In the genomic region with DNA sequence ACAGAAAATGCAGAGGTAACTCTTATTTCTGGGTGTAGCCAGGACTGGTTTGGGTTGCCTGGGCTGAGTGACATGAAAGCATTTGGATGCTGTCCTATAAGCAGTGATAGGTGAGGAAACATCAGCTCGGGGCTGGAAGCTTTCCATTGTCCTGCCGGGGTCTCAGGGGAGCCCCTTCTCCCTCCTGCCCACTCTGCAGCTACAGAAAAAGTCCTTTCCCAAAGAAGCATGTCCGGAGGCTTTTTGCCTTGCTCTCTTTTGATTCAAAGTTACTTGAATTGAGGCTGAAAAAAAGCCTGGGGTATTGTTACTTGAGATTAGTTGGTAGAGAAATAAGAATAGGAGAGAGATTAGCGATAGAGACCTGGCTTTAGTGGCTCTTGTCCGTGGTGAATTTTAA, we compare ENCODE assay signal across 1 cellular context.
TF ChIP-seq lines count a peak whose summit lies in the region.

No MANE protein-coding gene starts in this region.

TF ChIP-seq in GM23338, 12 proteins besides CTCF, POLR2A, EP300 and RAD21 (continued from another document):
- TF ChIP-seq, protein P1, sequence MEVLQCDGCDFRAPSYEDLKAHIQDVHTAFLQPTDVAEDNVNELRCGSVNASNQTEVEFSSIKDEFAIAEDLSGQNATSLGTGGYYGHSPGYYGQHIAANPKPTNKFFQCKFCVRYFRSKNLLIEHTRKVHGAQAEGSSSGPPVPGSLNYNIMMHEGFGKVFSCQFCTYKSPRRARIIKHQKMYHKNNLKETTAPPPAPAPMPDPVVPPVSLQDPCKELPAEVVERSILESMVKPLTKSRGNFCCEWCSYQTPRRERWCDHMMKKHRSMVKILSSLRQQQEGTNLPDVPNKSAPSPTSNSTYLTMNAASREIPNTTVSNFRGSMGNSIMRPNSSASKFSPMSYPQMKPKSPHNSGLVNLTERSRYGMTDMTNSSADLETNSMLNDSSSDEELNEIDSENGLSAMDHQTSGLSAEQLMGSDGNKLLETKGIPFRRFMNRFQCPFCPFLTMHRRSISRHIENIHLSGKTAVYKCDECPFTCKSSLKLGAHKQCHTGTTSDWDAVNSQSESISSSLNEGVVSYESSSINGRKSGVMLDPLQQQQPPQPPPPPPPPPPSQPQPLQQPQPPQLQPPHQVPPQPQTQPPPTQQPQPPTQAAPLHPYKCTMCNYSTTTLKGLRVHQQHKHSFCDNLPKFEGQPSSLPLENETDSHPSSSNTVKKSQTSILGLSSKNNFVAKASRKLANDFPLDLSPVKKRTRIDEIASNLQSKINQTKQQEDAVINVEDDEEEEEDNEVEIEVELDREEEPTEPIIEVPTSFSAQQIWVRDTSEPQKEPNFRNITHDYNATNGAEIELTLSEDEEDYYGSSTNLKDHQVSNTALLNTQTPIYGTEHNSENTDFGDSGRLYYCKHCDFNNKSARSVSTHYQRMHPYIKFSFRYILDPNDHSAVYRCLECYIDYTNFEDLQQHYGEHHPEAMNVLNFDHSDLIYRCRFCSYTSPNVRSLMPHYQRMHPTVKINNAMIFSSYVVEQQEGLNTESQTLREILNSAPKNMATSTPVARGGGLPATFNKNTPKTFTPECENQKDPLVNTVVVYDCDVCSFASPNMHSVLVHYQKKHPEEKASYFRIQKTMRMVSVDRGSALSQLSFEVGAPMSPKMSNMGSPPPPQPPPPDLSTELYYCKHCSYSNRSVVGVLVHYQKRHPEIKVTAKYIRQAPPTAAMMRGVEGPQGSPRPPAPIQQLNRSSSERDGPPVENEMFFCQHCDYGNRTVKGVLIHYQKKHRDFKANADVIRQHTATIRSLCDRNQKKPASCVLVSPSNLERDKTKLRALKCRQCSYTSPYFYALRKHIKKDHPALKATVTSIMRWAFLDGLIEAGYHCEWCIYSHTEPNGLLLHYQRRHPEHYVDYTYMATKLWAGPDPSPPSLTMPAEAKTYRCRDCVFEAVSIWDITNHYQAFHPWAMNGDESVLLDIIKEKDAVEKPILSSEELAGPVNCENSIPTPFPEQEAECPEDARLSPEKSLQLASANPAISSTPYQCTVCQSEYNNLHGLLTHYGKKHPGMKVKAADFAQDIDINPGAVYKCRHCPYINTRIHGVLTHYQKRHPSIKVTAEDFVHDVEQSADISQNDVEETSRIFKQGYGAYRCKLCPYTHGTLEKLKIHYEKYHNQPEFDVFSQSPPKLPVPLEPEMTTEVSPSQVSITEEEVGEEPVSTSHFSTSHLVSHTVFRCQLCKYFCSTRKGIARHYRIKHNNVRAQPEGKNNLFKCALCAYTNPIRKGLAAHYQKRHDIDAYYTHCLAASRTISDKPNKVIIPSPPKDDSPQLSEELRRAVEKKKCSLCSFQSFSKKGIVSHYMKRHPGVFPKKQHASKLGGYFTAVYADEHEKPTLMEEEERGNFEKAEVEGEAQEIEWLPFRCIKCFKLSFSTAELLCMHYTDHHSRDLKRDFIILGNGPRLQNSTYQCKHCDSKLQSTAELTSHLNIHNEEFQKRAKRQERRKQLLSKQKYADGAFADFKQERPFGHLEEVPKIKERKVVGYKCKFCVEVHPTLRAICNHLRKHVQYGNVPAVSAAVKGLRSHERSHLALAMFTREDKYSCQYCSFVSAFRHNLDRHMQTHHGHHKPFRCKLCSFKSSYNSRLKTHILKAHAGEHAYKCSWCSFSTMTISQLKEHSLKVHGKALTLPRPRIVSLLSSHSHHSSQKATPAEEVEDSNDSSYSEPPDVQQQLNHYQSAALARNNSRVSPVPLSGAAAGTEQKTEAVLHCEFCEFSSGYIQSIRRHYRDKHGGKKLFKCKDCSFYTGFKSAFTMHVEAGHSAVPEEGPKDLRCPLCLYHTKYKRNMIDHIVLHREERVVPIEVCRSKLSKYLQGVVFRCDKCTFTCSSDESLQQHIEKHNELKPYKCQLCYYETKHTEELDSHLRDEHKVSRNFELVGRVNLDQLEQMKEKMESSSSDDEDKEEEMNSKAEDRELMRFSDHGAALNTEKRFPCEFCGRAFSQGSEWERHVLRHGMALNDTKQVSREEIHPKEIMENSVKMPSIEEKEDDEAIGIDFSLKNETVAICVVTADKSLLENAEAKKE (CRISPR knock-in tag; IDR thresholded peaks at IDR 0.05): no peak
- TF ChIP-seq, protein P2, sequence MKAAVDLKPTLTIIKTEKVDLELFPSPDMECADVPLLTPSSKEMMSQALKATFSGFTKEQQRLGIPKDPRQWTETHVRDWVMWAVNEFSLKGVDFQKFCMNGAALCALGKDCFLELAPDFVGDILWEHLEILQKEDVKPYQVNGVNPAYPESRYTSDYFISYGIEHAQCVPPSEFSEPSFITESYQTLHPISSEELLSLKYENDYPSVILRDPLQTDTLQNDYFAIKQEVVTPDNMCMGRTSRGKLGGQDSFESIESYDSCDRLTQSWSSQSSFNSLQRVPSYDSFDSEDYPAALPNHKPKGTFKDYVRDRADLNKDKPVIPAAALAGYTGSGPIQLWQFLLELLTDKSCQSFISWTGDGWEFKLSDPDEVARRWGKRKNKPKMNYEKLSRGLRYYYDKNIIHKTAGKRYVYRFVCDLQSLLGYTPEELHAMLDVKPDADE (IDR thresholded peaks at IDR 0.05): no peak
- TF ChIP-seq, protein P3, sequence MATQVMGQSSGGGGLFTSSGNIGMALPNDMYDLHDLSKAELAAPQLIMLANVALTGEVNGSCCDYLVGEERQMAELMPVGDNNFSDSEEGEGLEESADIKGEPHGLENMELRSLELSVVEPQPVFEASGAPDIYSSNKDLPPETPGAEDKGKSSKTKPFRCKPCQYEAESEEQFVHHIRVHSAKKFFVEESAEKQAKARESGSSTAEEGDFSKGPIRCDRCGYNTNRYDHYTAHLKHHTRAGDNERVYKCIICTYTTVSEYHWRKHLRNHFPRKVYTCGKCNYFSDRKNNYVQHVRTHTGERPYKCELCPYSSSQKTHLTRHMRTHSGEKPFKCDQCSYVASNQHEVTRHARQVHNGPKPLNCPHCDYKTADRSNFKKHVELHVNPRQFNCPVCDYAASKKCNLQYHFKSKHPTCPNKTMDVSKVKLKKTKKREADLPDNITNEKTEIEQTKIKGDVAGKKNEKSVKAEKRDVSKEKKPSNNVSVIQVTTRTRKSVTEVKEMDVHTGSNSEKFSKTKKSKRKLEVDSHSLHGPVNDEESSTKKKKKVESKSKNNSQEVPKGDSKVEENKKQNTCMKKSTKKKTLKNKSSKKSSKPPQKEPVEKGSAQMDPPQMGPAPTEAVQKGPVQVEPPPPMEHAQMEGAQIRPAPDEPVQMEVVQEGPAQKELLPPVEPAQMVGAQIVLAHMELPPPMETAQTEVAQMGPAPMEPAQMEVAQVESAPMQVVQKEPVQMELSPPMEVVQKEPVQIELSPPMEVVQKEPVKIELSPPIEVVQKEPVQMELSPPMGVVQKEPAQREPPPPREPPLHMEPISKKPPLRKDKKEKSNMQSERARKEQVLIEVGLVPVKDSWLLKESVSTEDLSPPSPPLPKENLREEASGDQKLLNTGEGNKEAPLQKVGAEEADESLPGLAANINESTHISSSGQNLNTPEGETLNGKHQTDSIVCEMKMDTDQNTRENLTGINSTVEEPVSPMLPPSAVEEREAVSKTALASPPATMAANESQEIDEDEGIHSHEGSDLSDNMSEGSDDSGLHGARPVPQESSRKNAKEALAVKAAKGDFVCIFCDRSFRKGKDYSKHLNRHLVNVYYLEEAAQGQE (IDR thresholded peaks at IDR 0.05; ENCODE audit: unreplicated experiment): no peak
TF ChIP-seq in GM23338: peak in this region for 0.
